In genomic region chr9:70519912-70520724, GRCh38 we compare ENCODE assay signal across 10 cellular contexts.
A peak's percentile ranks its signal among the peaks of the same experiment; 100 is the strongest.
DNase-seq lines count a peak whose midpoint lies in the region; ATAC-seq and TF ChIP-seq lines count a peak whose summit lies in the region.
"Had no signal": no experiment of that assay in that cellular context is flagged by ENCODE, and none has a peak within 500 bp of the region (broad histone marks: within the 10 kb centered on the region; RNA-seq: fewer than 3 reads in every experiment).

No MANE protein-coding gene starts in this region.

- H3K9me2 ChIP-seq in PC-9 (ENCODE audit: insufficient read depth) = no peaks in the 10 kb centered on the region

- intact Hi-C loops in PC-9 (cut with micrococcal nuclease; ENCODE audit: unreplicated experiment) = loop anchor here (2.0 to 10.0 kb wide), 2 partner anchors 61 to 175 kb away; no protein-coding TSS in a partner anchor

- H3K9me3 ChIP-seq in PC-9 (ENCODE audit: insufficient read depth, low read depth) = no peaks in the 10 kb centered on the region; the same call in 1 of the 2 replicates
- H3K9me3 ChIP-seq in MG63 = no peaks in the 10 kb centered on the region

- no peak overlapping the region for H3K4me2 ChIP-seq in PC-9

- H3K4me1 ChIP-seq in PC-9 (replicated peaks; ENCODE audit: insufficient read depth) = no peaks in the 10 kb centered on the region; the same call in 1 of the 2 replicates

- H3F3A ChIP-seq in PC-9 (ENCODE audit: insufficient read depth, low read depth) = 0 out of 2 replicates have a peak, but pooled peaks cover 2% of the 10 kb centered on the region

- peaks cover 1 to 4% (median 3%) of the 10 kb centered on the region in 3 donors for H3K27me3 Mint-ChIP-seq in immature natural killer cell (ENCODE audit: low read depth in 3 of 3)

- H3K36me3 Mint-ChIP-seq in immature natural killer cell = peaks cover 0 to 3% (median 0%) of the 10 kb centered on the region in 3 donors
- H3K36me3 Mint-ChIP-seq: CD8-positive, alpha-beta T cell had no signal

- H3K4me3 Mint-ChIP-seq in immature natural killer cell = no peak overlapping the region
- H3K4me3 Mint-ChIP-seq: CD8-positive, alpha-beta T cell had no signal

- ATAC-seq in GM18870 (IDR thresholded peaks at IDR 0.05; ENCODE audit: unreplicated experiment) = peak; percentile 83
- ATAC-seq in HG02763 (IDR thresholded peaks at IDR 0.05; ENCODE audit: unreplicated experiment) = peak; percentile 64
- no peak for ATAC-seq in GM18519 (IDR thresholded peaks at IDR 0.05; ENCODE audit: low FRiP score, unreplicated experiment)
- ATAC-seq: CD8-positive, alpha-beta T cell had no signal

- no peaks in the 10 kb centered on the region for H4K20me1 ChIP-seq in PC-9 (ENCODE audit: insufficient read depth)

- H3K27me3 ChIP-seq in PC-9 (ENCODE audit: insufficient read depth, low read depth) (no peaks in the 10 kb centered on the region), MG63 (no peaks in the 10 kb centered on the region)

- DNase-seq in Ammon's horn (ENCODE audit: low spot score) = peak; percentile 12
- DNase-seq in PC-9 = no peak
- no peak for DNase-seq in MG63
- no peak for DNase-seq in immature natural killer cell
- no peak for DNase-seq in SW 1271 (lab: John Stamatoyannopoulos, UW)
- DNase-seq: CD8-positive, alpha-beta T cell; NCI-H1092 treated with DMSO at 0.1 percent for 48 hours had no signal

- no peaks in the 10 kb centered on the region for H3K36me3 ChIP-seq in PC-9 (ENCODE audit: low read depth)
- H3K36me3 ChIP-seq in MG63 = no peaks in the 10 kb centered on the region

- no peaks in the 10 kb centered on the region for H3K4me1 Mint-ChIP-seq in immature natural killer cell

- no peak overlapping the region for H3K27ac Mint-ChIP-seq in immature natural killer cell
- H3K27ac Mint-ChIP-seq: CD8-positive, alpha-beta T cell had no signal

- peaks cover 0 to 6% (median 0%) of the 10 kb centered on the region in 6 donors for H3K9me3 Mint-ChIP-seq in immature natural killer cell

- H3K27ac ChIP-seq in PC-9 = no peak overlapping the region

- no peaks in the 10 kb centered on the region for H3K79me2 ChIP-seq in PC-9 (ENCODE audit: low read depth)

- no peak overlapping the region for H3K4me3 ChIP-seq in PC-9
- no peak overlapping the region for H3K4me3 ChIP-seq in MG63

- peak overlapping the region; percentile 48; the same call in 1 of the 2 replicates for H2AFZ ChIP-seq in PC-9

- POLR2A ChIA-PET in PC-9 (lab: Charles Lee; ENCODE audit: unreplicated experiment) = no interaction called here

- BruUV-seq in PC-9 (replicated peaks; lab: Mats Ljungman, UMichigan) = no TSS peak

- TF ChIP-seq CTCF in PC-9 (conservative IDR thresholded peaks at IDR 0.05) = no peak

- CTCF ChIA-PET in PC-9 (lab: Charles Lee) = no interaction called here
